Comparison of ENCODE assay signal across 13 cellular contexts in genomic region chr5:134784946-134785620, GRCh38. TPM values are rescaled to one million over a fixed set of nuclear protein-coding genes. Genes with fewer than 3 reads are reported as not detected.
DNase-seq lines count a peak whose midpoint lies in the region; ATAC-seq, FAIRE-seq and TF ChIP-seq lines count a peak whose summit lies in the region.
"Had no signal": no experiment of that assay in that cellular context is flagged by ENCODE, and none has a peak within 500 bp of the region (broad histone marks: within the 10 kb centered on the region; RNA-seq: fewer than 3 reads in every experiment).

No MANE protein-coding gene starts in this region.

- no peak overlapping the region for H3K4me3 ChIP-seq in fibroblast of the aortic adventitia (ENCODE audit: low read depth, low read length)

- CTCF ChIA-PET in WTC11 (lab: Charles Lee), result interaction anchor here (0.6 kb wide), 1 partner anchor 406 kb away, joined by 4 read pairs; no protein-coding TSS in a partner anchor

- no peak overlapping the region for H3K4me3 Mint-ChIP-seq in WTC11

- ATAC-seq in WTC11 (peak; percentile 79), HG03565 (IDR thresholded peaks at IDR 0.05; ENCODE audit: unreplicated experiment) (no peak)
- ATAC-seq: left cardiac atrium had no signal

- no peaks in the 10 kb centered on the region for H3K27me3 Mint-ChIP-seq in WTC11 (ENCODE audit: low read depth)

- H3K9me3 Mint-ChIP-seq in WTC11, result no peaks in the 10 kb centered on the region

- H3K4me1 Mint-ChIP-seq in WTC11, result peaks cover 15% of the 10 kb centered on the region

- peak; percentile 61 for FAIRE-seq in GM19239 (lab: Jason Lieb, UNC)

- TF ChIP-seq CTCF in WTC11 (IDR thresholded peaks at IDR 0.05) (no peak), fibroblast of the aortic adventitia (IDR thresholded peaks at IDR 0.05; ENCODE audit: insufficient read depth, low read length) (no peak)

- peaks cover 80% of the 10 kb centered on the region for H3K36me3 Mint-ChIP-seq in WTC11

- H3K27ac Mint-ChIP-seq in WTC11, result peak overlapping the region; percentile 85

- peak; percentile 42 for DNase-seq in A172 (ENCODE audit: low spot score)
- no peak for DNase-seq in GM19239 (ENCODE audit: insufficient read length, low spot score)
- DNase-seq in WTC11 (ENCODE audit: low spot score), result no peak
- peak; percentile 52 for DNase-seq in fibroblast of the aortic adventitia (ENCODE audit: low read depth)
- DNase-seq in T-helper 2 cell, result no peak
- no peak for DNase-seq in anterior cingulate cortex (lab: John Stamatoyannopoulos, UW)
- DNase-seq in C1 segment of cervical spinal cord (lab: John Stamatoyannopoulos, UW), result no peak
- DNase-seq: AML-193; DMS53; left cardiac atrium; SIG-M5; stimulated activated CD4-positive, alpha-beta T cell treated with anti-CD3 and anti-CD28 coated beads, Interleukin-2, amount 100 ng/mL, for 24 hours had no signal

- POLR2A ChIA-PET in WTC11 (lab: Charles Lee), result no interaction called here

TF ChIP-seq in WTC11, 78 proteins besides CTCF, POLR2A, EP300 and RAD21:
- no peak for TF ChIP-seq TEAD1 (CRISPR knock-in tag; IDR thresholded peaks at IDR 0.05)
- TF ChIP-seq, protein P1, sequence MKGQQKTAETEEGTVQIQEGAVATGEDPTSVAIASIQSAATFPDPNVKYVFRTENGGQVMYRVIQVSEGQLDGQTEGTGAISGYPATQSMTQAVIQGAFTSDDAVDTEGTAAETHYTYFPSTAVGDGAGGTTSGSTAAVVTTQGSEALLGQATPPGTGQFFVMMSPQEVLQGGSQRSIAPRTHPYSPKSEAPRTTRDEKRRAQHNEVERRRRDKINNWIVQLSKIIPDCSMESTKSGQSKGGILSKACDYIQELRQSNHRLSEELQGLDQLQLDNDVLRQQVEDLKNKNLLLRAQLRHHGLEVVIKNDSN (CRISPR knock-in tag; IDR thresholded peaks at IDR 0.05), result no peak
- TF ChIP-seq ZNF423 (CRISPR knock-in tag; IDR thresholded peaks at IDR 0.05), result no peak
- TF ChIP-seq, protein P2, sequence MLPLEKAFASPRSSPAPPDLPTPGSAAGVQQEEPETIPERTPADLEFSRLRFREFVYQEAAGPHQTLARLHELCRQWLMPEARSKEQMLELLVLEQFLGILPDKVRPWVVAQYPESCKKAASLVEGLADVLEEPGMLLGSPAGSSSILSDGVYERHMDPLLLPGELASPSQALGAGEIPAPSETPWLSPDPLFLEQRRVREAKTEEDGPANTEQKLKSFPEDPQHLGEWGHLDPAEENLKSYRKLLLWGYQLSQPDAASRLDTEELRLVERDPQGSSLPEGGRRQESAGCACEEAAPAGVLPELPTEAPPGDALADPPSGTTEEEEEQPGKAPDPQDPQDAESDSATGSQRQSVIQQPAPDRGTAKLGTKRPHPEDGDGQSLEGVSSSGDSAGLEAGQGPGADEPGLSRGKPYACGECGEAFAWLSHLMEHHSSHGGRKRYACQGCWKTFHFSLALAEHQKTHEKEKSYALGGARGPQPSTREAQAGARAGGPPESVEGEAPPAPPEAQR (CRISPR knock-in tag; IDR thresholded peaks at IDR 0.05), result no peak
- TF ChIP-seq, protein P3, sequence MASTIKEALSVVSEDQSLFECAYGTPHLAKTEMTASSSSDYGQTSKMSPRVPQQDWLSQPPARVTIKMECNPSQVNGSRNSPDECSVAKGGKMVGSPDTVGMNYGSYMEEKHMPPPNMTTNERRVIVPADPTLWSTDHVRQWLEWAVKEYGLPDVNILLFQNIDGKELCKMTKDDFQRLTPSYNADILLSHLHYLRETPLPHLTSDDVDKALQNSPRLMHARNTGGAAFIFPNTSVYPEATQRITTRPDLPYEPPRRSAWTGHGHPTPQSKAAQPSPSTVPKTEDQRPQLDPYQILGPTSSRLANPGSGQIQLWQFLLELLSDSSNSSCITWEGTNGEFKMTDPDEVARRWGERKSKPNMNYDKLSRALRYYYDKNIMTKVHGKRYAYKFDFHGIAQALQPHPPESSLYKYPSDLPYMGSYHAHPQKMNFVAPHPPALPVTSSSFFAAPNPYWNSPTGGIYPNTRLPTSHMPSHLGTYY (CRISPR knock-in tag; IDR thresholded peaks at IDR 0.05), result no peak
- no peak for TF ChIP-seq SMAD4 (CRISPR knock-in tag; IDR thresholded peaks at IDR 0.05)
- TF ChIP-seq PREB (CRISPR knock-in tag; IDR thresholded peaks at IDR 0.05; ENCODE audit: borderline replicate concordance), result no peak
- TF ChIP-seq RORB (CRISPR knock-in tag; IDR thresholded peaks at IDR 0.05), result no peak
- no peak for TF ChIP-seq CBFB (CRISPR knock-in tag; IDR thresholded peaks at IDR 0.05; ENCODE audit: low read depth)
- no peak for TF ChIP-seq TCF7 (CRISPR knock-in tag; IDR thresholded peaks at IDR 0.05; ENCODE audit: low read depth)
- no peak for TF ChIP-seq NR3C1 (CRISPR knock-in tag; conservative IDR thresholded peaks at IDR 0.05; ENCODE audit: low read depth)
- TF ChIP-seq, protein P4, sequence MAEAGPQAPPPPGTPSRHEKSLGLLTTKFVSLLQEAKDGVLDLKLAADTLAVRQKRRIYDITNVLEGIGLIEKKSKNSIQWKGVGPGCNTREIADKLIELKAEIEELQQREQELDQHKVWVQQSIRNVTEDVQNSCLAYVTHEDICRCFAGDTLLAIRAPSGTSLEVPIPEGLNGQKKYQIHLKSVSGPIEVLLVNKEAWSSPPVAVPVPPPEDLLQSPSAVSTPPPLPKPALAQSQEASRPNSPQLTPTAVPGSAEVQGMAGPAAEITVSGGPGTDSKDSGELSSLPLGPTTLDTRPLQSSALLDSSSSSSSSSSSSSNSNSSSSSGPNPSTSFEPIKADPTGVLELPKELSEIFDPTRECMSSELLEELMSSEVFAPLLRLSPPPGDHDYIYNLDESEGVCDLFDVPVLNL (CRISPR knock-in tag; IDR thresholded peaks at IDR 0.05; ENCODE audit: borderline replicate concordance, low read depth), result no peak
- TF ChIP-seq TP53 (CRISPR knock-in tag; IDR thresholded peaks at IDR 0.05), result no peak
- no peak for TF ChIP-seq ZNF317 (CRISPR knock-in tag; IDR thresholded peaks at IDR 0.05; ENCODE audit: borderline replicate concordance, low read depth)
- no peak for TF ChIP-seq GABPB1 (CRISPR knock-in tag; IDR thresholded peaks at IDR 0.05)
- TF ChIP-seq, protein P5, sequence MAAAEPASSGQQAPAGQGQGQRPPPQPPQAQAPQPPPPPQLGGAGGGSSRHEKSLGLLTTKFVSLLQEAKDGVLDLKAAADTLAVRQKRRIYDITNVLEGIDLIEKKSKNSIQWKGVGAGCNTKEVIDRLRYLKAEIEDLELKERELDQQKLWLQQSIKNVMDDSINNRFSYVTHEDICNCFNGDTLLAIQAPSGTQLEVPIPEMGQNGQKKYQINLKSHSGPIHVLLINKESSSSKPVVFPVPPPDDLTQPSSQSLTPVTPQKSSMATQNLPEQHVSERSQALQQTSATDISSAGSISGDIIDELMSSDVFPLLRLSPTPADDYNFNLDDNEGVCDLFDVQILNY (CRISPR knock-in tag; IDR thresholded peaks at IDR 0.05), result no peak
- no peak for TF ChIP-seq ZNF219 (CRISPR knock-in tag; IDR thresholded peaks at IDR 0.05; ENCODE audit: borderline replicate concordance)
- no peak for TF ChIP-seq MAX (CRISPR knock-in tag; IDR thresholded peaks at IDR 0.05)
- no peak for TF ChIP-seq EMX1 (CRISPR knock-in tag; IDR thresholded peaks at IDR 0.05)

RNA-seq across cellular contexts. Expression of gene DDX46, which starts 26.5 kb away (rescaled TPM):
- 37.8 and 41.8 TPM in 2 replicates for total RNA-seq in A172 (2014; rRNA removed; shearing (Covaris generic))
- total RNA-seq in WTC11 (2021) (91.4 to 123 TPM (median 93.1 TPM) in 3 replicates), fibroblast of the aortic adventitia (ENCODE audit: low replicate concordance) (30.5 and 69.7 TPM in 2 replicates)

RNA-seq across cellular contexts. Expression of gene CAMLG, which starts 46.7 kb away (rescaled TPM):
- 37.8 and 45.5 TPM in 2 replicates for total RNA-seq in A172 (2014; rRNA removed; shearing (Covaris generic))
- total RNA-seq in WTC11 (2021) (39.7 to 43.9 TPM (median 42.1 TPM) in 3 replicates), fibroblast of the aortic adventitia (ENCODE audit: low replicate concordance) (42.4 and 51.2 TPM in 2 replicates)

Comparison
In these comparisons a context has a peak if more than half of its experiments do, and no peak if none do; other contexts are left out.
1. DNase-seq: peak in A172 (single experiment) and fibroblast of the aortic adventitia (single experiment); none in GM19239 (single experiment), WTC11 (single experiment), T-helper 2 cell (0 of 5), anterior cingulate cortex (0 of 58) and C1 segment of cervical spinal cord (0 of 14).